1 cellular context compared by ENCODE assay signal in genomic region chr3:156553705-156554356, GRCh38.
TF ChIP-seq lines count a peak whose summit lies in the region.

No MANE protein-coding gene starts in this region.

TF ChIP-seq in endothelial cell of umbilical vein, 7 proteins besides CTCF, POLR2A, EP300 and RAD21 (continued from another document):
- TF ChIP-seq EZH2 (IDR thresholded peaks at IDR 0.05; ENCODE audit: borderline replicate concordance, low read depth, low read length, severe bottlenecking) (no peak), POLR2AphosphoS5 (IDR thresholded peaks at IDR 0.05; ENCODE audit: insufficient read depth, low read depth, low read length) (peak; percentile 60), MAX (IDR thresholded peaks at IDR 0.05; ENCODE audit: insufficient read depth, insufficient read length) (peak; percentile 76)
TF ChIP-seq in endothelial cell of umbilical vein: peak in this region for 3.
